18 cellular contexts compared by ENCODE assay signal in the genomic region with DNA sequence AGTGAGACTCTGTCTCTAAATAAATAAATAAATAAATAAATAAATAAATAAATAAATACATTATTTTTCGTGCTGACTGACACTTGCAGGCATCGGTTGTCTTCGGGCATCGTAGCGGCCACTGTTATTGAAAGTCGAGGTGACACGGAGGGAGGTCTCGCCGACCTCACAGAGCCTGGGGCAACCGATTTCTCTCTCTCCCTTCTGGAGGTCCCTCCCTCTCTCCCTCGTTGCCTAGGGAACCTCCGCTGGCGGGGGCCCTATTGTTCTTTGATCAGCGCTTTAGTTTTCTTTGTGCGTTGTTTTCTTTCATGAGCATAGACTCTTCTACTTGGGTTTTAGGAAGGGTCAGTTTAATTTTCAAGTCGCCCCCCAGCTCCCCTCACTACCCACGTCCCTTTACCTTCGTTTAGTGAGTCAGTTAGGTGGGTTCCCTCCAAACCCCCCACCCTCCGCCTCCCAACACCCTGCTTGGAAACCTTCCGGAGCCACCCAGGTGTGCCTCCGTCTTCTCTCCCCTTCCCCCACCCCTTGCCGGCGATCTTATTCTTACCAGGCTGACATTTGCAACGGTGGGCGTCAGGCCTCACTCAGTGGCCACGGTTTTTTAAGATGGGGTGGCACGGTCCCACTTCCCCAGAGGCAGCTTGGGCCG.
DNase-seq lines count a peak whose midpoint lies in the region; ATAC-seq and TF ChIP-seq lines count a peak whose summit lies in the region.
"Had no signal": no experiment of that assay in that cellular context is flagged by ENCODE, and none has a peak within 500 bp of the region (broad histone marks: within the 10 kb centered on the region; RNA-seq: fewer than 3 reads in every experiment).

No MANE protein-coding gene starts in this region.

- H3K27me3 Mint-ChIP-seq in activated naive CD8-positive, alpha-beta T cell treated with anti-CD3 and anti-CD28 coated beads, Interleukin-2, amount 10 ng/mL, durations not matched to agents 7 days and 5 days, result peaks cover 20% of the 10 kb centered on the region
- peaks cover 45% of the 10 kb centered on the region for H3K27me3 Mint-ChIP-seq in activated naive CD8-positive, alpha-beta T cell treated with anti-CD3 and anti-CD28 coated beads for 36 hours
- H3K27me3 Mint-ChIP-seq in activated T-cell treated with anti-CD3 and anti-CD28 coated beads, Interleukin-2, amount 50 U/mL, for 72 hours (ENCODE audit: low read depth), result peaks cover 29% of the 10 kb centered on the region
- H3K27me3 Mint-ChIP-seq in T-cell, result peaks cover 22 to 23% of the 10 kb centered on the region in 2 donors

- in situ Hi-C loops in Panc1 (cut with HindIII; ENCODE audit: low pct_unique_long_range_greater_than_20kb, low sequenced_read_pairs), result no loop called here

- TF ChIP-seq POLR2A in sigmoid colon (IDR thresholded peaks at IDR 0.05), result no peak

- H3F3A ChIP-seq in smooth muscle cell (ENCODE audit: low read depth), result no peaks in the 10 kb centered on the region

- BruUV-seq in Panc1 (replicated peaks; lab: Mats Ljungman, UMichigan), result no TSS peak

- no CpG with 5 or more reads among the region's 28 CpGs for WGBS in iPS DF 6.9 (ENCODE audit: insufficient coverage, insufficient read length)
- 18% methylated on average over 27 of the region's 28 CpGs for WGBS in smooth muscle cell (ENCODE audit: low lambda C conversion rate)
- WGBS in sigmoid colon, 2 donors, result 6 to 50% methylated on average over 26 to 28 of the region's 28 CpGs

- DNase-seq in activated naive CD8-positive, alpha-beta T cell treated with anti-CD3 and anti-CD28 coated beads, Interleukin-2, amount 10 ng/mL, durations not matched to agents 7 days and 5 days, result no peak
- no peak for DNase-seq in activated naive CD8-positive, alpha-beta T cell treated with anti-CD3 and anti-CD28 coated beads for 36 hours
- DNase-seq in Panc1 (ENCODE audit: low read depth, low spot score) (no peak), iPS DF 6.9 (ENCODE audit: low read depth, low spot score) (no peak), smooth muscle cell (lab: John Stamatoyannopoulos, UW; ENCODE audit: unreplicated experiment) (no peak), sigmoid colon (no peak), T-cell (no peak)
- no peak for DNase-seq in activated T-cell treated with anti-CD3 and anti-CD28 coated beads, Interleukin-2, amount 50 U/mL, for 72 hours
- DNase-seq: activated CD4-positive, CD25-positive, alpha-beta regulatory T cell; activated CD8-positive, alpha-beta memory T cell treated with anti-CD3 and anti-CD28 coated beads, Interleukin-2, amount 50 U/mL, for 48 hours; NCI-H1436; NCI-H510A; stimulated activated naive B cell treated with anti-CD40 and anti-IgM and Interleukin-4, amounts not matched to agents 10 μg/mL and 1 μg/mL and 100 μg/mL, for 72 hours had no signal

- TF ChIP-seq CTCF in Panc1 (IDR thresholded peaks at IDR 0.05) (no peak), smooth muscle cell (IDR thresholded peaks at IDR 0.05; ENCODE audit: borderline replicate concordance, insufficient read depth, poor library complexity, severe bottlenecking) (peak; percentile 27), sigmoid colon (IDR thresholded peaks at IDR 0.05) (no peak)

- H3K9ac ChIP-seq in smooth muscle cell (ENCODE audit: low read depth), result peak overlapping the region; percentile 83

- no peaks in the 10 kb centered on the region for H3K79me2 ChIP-seq in smooth muscle cell (ENCODE audit: low read depth)

- peak overlapping the region; percentile 50 for H3K4me3 Mint-ChIP-seq in activated naive CD8-positive, alpha-beta T cell treated with anti-CD3 and anti-CD28 coated beads, Interleukin-2, amount 10 ng/mL, durations not matched to agents 7 days and 5 days
- H3K4me3 Mint-ChIP-seq in activated naive CD8-positive, alpha-beta T cell treated with anti-CD3 and anti-CD28 coated beads for 36 hours, result no peak overlapping the region
- no peak overlapping the region for H3K4me3 Mint-ChIP-seq in activated T-cell treated with anti-CD3 and anti-CD28 coated beads, Interleukin-2, amount 50 U/mL, for 72 hours
- H3K4me3 Mint-ChIP-seq in T-cell, result peak overlapping the region in 1 of 3 donors; percentile 20
- H3K4me3 Mint-ChIP-seq: activated naive CD8-positive, alpha-beta T cell; nephron; stimulated activated naive B cell treated with anti-CD40 and anti-IgM and Interleukin-4, amounts not matched to agents 10 μg/mL and 1 μg/mL and 100 μg/mL, for 72 hours had no signal

- H3K4me2 ChIP-seq in smooth muscle cell, result peak overlapping the region; percentile 84
- H3K4me2 ChIP-seq: A549 had no signal

- H3K4me3 ChIP-seq in Panc1 (ENCODE audit: low read depth in 2 of 2, low read length in 2 of 2), result peak overlapping the region; percentile 22 to 58
- peak overlapping the region; percentile 46; the same call in 1 of the 2 replicates for H3K4me3 ChIP-seq in iPS DF 6.9 (ENCODE audit: low read length)
- H3K4me3 ChIP-seq in smooth muscle cell, result peak overlapping the region; percentile 49
- H3K4me3 ChIP-seq in sigmoid colon, result no peak overlapping the region
- H3K4me3 ChIP-seq: A549, left lung had no signal

- no peaks in the 10 kb centered on the region for H3K4me1 ChIP-seq in Panc1 (ENCODE audit: control insufficient read depth, insufficient read depth, low read length)
- no peaks in the 10 kb centered on the region for H3K4me1 ChIP-seq in iPS DF 6.9 (ENCODE audit: control insufficient read depth, insufficient read depth, low read length)
- H3K4me1 ChIP-seq in smooth muscle cell (ENCODE audit: low read depth), result no peaks in the 10 kb centered on the region
- no peaks in the 10 kb centered on the region for H3K4me1 ChIP-seq in sigmoid colon
- H3K4me1 ChIP-seq: A549, left lung had no signal

- H3K4me1 Mint-ChIP-seq in activated naive CD8-positive, alpha-beta T cell treated with anti-CD3 and anti-CD28 coated beads, Interleukin-2, amount 10 ng/mL, durations not matched to agents 7 days and 5 days, result peaks cover 3% of the 10 kb centered on the region
- no peaks in the 10 kb centered on the region for H3K4me1 Mint-ChIP-seq in activated naive CD8-positive, alpha-beta T cell treated with anti-CD3 and anti-CD28 coated beads for 36 hours
- peaks cover 10% of the 10 kb centered on the region for H3K4me1 Mint-ChIP-seq in activated T-cell treated with anti-CD3 and anti-CD28 coated beads, Interleukin-2, amount 50 U/mL, for 72 hours (ENCODE audit: low read depth)
- H3K4me1 Mint-ChIP-seq in T-cell, result peaks cover 2 to 24% (median 4%) of the 10 kb centered on the region in 3 donors
- H3K4me1 Mint-ChIP-seq: nephron had no signal

- no peak for ATAC-seq in activated naive CD8-positive, alpha-beta T cell treated with anti-CD3 and anti-CD28 coated beads, Interleukin-2, amount 10 ng/mL, durations not matched to agents 7 days and 5 days (ENCODE audit: low read depth)
- no peak for ATAC-seq in Panc1
- ATAC-seq in activated T-cell treated with anti-CD3 and anti-CD28 coated beads, Interleukin-2, amount 50 U/mL, for 72 hours (replicated peaks in 1 of 2), result no peak
- ATAC-seq in T-cell (replicated peaks in 1 of 4), result no peak
- ATAC-seq: A549; left lung; sciatic nerve; stimulated activated naive B cell treated with anti-CD40 and anti-IgM and Interleukin-4, amounts not matched to agents 10 μg/mL and 1 μg/mL and 100 μg/mL, for 72 hours had no signal

- H3K9me3 Mint-ChIP-seq in activated naive CD8-positive, alpha-beta T cell treated with anti-CD3 and anti-CD28 coated beads, Interleukin-2, amount 10 ng/mL, durations not matched to agents 7 days and 5 days, result peaks cover 16% of the 10 kb centered on the region
- peaks cover 20% of the 10 kb centered on the region for H3K9me3 Mint-ChIP-seq in activated naive CD8-positive, alpha-beta T cell treated with anti-CD3 and anti-CD28 coated beads for 36 hours
- H3K9me3 Mint-ChIP-seq in activated T-cell treated with anti-CD3 and anti-CD28 coated beads, Interleukin-2, amount 50 U/mL, for 72 hours, result peaks cover 22 to 26% of the 10 kb centered on the region in 2 donors
- peaks cover 14 to 34% (median 28%) of the 10 kb centered on the region in 3 donors for H3K9me3 Mint-ChIP-seq in T-cell

- H3K36me3 ChIP-seq in Panc1 (ENCODE audit: control insufficient read depth, insufficient read depth, low read length), result no peaks in the 10 kb centered on the region
- no peaks in the 10 kb centered on the region for H3K36me3 ChIP-seq in iPS DF 6.9 (ENCODE audit: control insufficient read depth, insufficient read depth, low read length)
- H3K36me3 ChIP-seq in smooth muscle cell (ENCODE audit: low read depth), result no peaks in the 10 kb centered on the region
- H3K36me3 ChIP-seq in sigmoid colon, result no peaks in the 10 kb centered on the region
- H3K36me3 ChIP-seq: left lung had no signal

- H3K36me3 Mint-ChIP-seq in activated naive CD8-positive, alpha-beta T cell treated with anti-CD3 and anti-CD28 coated beads, Interleukin-2, amount 10 ng/mL, durations not matched to agents 7 days and 5 days, result peaks cover 4% of the 10 kb centered on the region
- peaks cover 6% of the 10 kb centered on the region for H3K36me3 Mint-ChIP-seq in activated naive CD8-positive, alpha-beta T cell treated with anti-CD3 and anti-CD28 coated beads for 36 hours
- peaks cover 22 to 23% of the 10 kb centered on the region in 2 donors for H3K36me3 Mint-ChIP-seq in activated T-cell treated with anti-CD3 and anti-CD28 coated beads, Interleukin-2, amount 50 U/mL, for 72 hours (ENCODE audit: insufficient read depth in 2 of 2)
- H3K36me3 Mint-ChIP-seq in T-cell, result no peaks in the 10 kb centered on the region

- intact Hi-C loops in Panc1 (cut with micrococcal nuclease; ENCODE audit: unreplicated experiment), result no loop called here
- intact Hi-C loops in sigmoid colon (cut with DNase I), result no loop called here

- H3K27me3 ChIP-seq in Panc1 (ENCODE audit: control insufficient read depth, insufficient read depth, low read length), result no peaks in the 10 kb centered on the region
- no peaks in the 10 kb centered on the region for H3K27me3 ChIP-seq in iPS DF 6.9 (ENCODE audit: control insufficient read depth, insufficient read depth, low read length)
- no peaks in the 10 kb centered on the region for H3K27me3 ChIP-seq in smooth muscle cell (ENCODE audit: low read depth)
- H3K27me3 ChIP-seq in sigmoid colon, result peaks cover 0 to 27% (median 0%) of the 10 kb centered on the region in 3 donors

- no peak for TF ChIP-seq EP300 in sigmoid colon (IDR thresholded peaks at IDR 0.05)

- H3K27ac ChIP-seq in Panc1 (ENCODE audit: low read length), result no peak overlapping the region
- no peak overlapping the region for H3K27ac ChIP-seq in iPS DF 6.9 (ENCODE audit: low read length)
- peak overlapping the region; percentile 61 for H3K27ac ChIP-seq in smooth muscle cell (ENCODE audit: low read depth)
- H3K27ac ChIP-seq in sigmoid colon, result no peak overlapping the region
- H3K27ac ChIP-seq: A549, left lung had no signal

- no peaks in the 10 kb centered on the region for H4K20me1 ChIP-seq in smooth muscle cell (ENCODE audit: low read depth)

- peak overlapping the region; percentile 10 for H3K27ac Mint-ChIP-seq in activated naive CD8-positive, alpha-beta T cell treated with anti-CD3 and anti-CD28 coated beads, Interleukin-2, amount 10 ng/mL, durations not matched to agents 7 days and 5 days
- no peak overlapping the region for H3K27ac Mint-ChIP-seq in activated naive CD8-positive, alpha-beta T cell treated with anti-CD3 and anti-CD28 coated beads for 36 hours
- no peak overlapping the region for H3K27ac Mint-ChIP-seq in activated T-cell treated with anti-CD3 and anti-CD28 coated beads, Interleukin-2, amount 50 U/mL, for 72 hours
- no peak overlapping the region for H3K27ac Mint-ChIP-seq in T-cell
- H3K27ac Mint-ChIP-seq: activated naive CD8-positive, alpha-beta T cell; nephron; stimulated activated naive B cell treated with anti-CD40 and anti-IgM and Interleukin-4, amounts not matched to agents 10 μg/mL and 1 μg/mL and 100 μg/mL, for 72 hours had no signal

- CTCF ChIA-PET in Panc1 (lab: Charles Lee) (no interaction called here), T-cell (lab: Charles Lee) (no interaction called here)

- H3K9me3 ChIP-seq in Panc1 (ENCODE audit: control insufficient read depth, insufficient read depth, low read depth, low read length), result no peaks in the 10 kb centered on the region
- no peaks in the 10 kb centered on the region for H3K9me3 ChIP-seq in iPS DF 6.9 (ENCODE audit: control insufficient read depth, insufficient read depth, low read length)
- no peaks in the 10 kb centered on the region for H3K9me3 ChIP-seq in smooth muscle cell (replicated peaks; ENCODE audit: low read depth)
- H3K9me3 ChIP-seq in sigmoid colon, result no peaks in the 10 kb centered on the region
- H3K9me3 ChIP-seq: A549 had no signal

- POLR2A ChIA-PET in activated naive CD8-positive, alpha-beta T cell treated with anti-CD3 and anti-CD28 coated beads, Interleukin-2, amount 10 ng/mL, durations not matched to agents 7 days and 5 days (lab: Charles Lee), result no interaction called here
- POLR2A ChIA-PET in Panc1 (lab: Charles Lee) (no interaction called here), T-cell (lab: Charles Lee) (no interaction called here)

- peak overlapping the region; percentile 91 for H2AFZ ChIP-seq in smooth muscle cell (ENCODE audit: low read depth)

Comparison
In these comparisons a context has a peak if more than half of its experiments do, and no peak if none do; other contexts are left out.
1. H3K4me3 ChIP-seq: peak in Panc1 (2 of 2), iPS DF 6.9 (single experiment) and smooth muscle cell (single experiment); none in sigmoid colon (0 of 4).